Comparison of ENCODE assay signal across 8 cellular contexts in genomic region chr16:30557397-30557949, GRCh38. TPM values are rescaled to one million over a fixed set of nuclear protein-coding genes. Genes with fewer than 3 reads are reported as not detected.
A peak's percentile ranks its signal among the peaks of the same experiment; 100 is the strongest.
DNase-seq lines count a peak whose midpoint lies in the region; ATAC-seq, FAIRE-seq and TF ChIP-seq lines count a peak whose summit lies in the region.

No MANE protein-coding gene starts in this region.

- H3K9me3 ChIP-seq in K562 (replicated peaks; ENCODE audit: control insufficient read depth, insufficient read depth, low read depth, low read length) (no peaks in the 10 kb centered on the region; the same call in 1 of the 2 replicates), left lung (no peaks in the 10 kb centered on the region), thyroid gland (no peaks in the 10 kb centered on the region)

- peak overlapping the region; percentile 76 for H3K4me3 ChIP-seq in Jurkat, Clone E6-1 (ENCODE audit: low read length)
- H3K4me3 ChIP-seq in K562 (peak overlapping the region; percentile 66), left lung (peak overlapping the region; percentile 95 to 98), thyroid gland (replicated peaks in 1 of 3) (peak overlapping the region; percentile 88 to 99 (median 95))

- H3K4me1 ChIP-seq in K562 (replicated peaks in 1 of 2; ENCODE audit: control insufficient read depth in 2 of 2, insufficient read depth in 2 of 2, low read length in 2 of 2) (peaks cover 27 to 64% of the 10 kb centered on the region in 2 experiments; a peak in 4 of 5 replicates), left lung (peaks cover 0 to 67% of the 10 kb centered on the region in 2 donors), thyroid gland (peaks cover 11 to 16% of the 10 kb centered on the region in 2 donors)

- peak; percentile 68 for FAIRE-seq in K562 (lab: Jason Lieb, UNC)

- TF ChIP-seq POLR2A in K562 (conservative IDR thresholded peaks at IDR 0.05) = no peak
- TF ChIP-seq POLR2A in thyroid gland (IDR thresholded peaks at IDR 0.05) = no peak

- POLR2A ChIA-PET in K562 (lab: Yijun Ruan, JAX) = interaction anchor here (0.6 to 4.9 kb wide), 18 partner anchors 8 to 401 kb away, joined by 3 to 31 read pairs (median 4); partner anchors contain the start of genes ZNF688, ZNF747 and ZNF785

- H3K27me3 ChIP-seq in K562 (ENCODE audit: control insufficient read depth in 2 of 2, insufficient read depth in 2 of 2, low read length in 2 of 2) (no peaks in the 10 kb centered on the region), left lung (no peaks in the 10 kb centered on the region), thyroid gland (no peaks in the 10 kb centered on the region)

- CTCF ChIA-PET in K562 (lab: Yijun Ruan, JAX; ENCODE audit: low intra/inter-chr PET ratio) = no interaction called here

- peak; percentile 6 for ATAC-seq in K562
- no peak for ATAC-seq in left lung

- H3K79me2 ChIP-seq in K562 (ENCODE audit: control insufficient read depth, insufficient read depth, low read length) = peaks cover 30% of the 10 kb centered on the region

- TF ChIP-seq EP300 in K562 (IDR thresholded peaks at IDR 0.05; ENCODE audit: low read length) = no peak

- no peak for TF ChIP-seq CTCF in K562 (IDR thresholded peaks at IDR 0.05 in 2 of 3, conservative IDR thresholded peaks at IDR 0.05 in 1 of 3; ENCODE audit: insufficient read depth in 2 of 3, low read depth in 1 of 3, low read length in 3 of 3)
- no peak for TF ChIP-seq CTCF in left lung (IDR thresholded peaks at IDR 0.05)
- TF ChIP-seq CTCF in thyroid gland (IDR thresholded peaks at IDR 0.05) = no peak

- TF ChIP-seq RAD21 in K562 (CRISPR knock-in tag; conservative IDR thresholded peaks at IDR 0.05 in 1 of 2, IDR thresholded peaks at IDR 0.05 in 1 of 2) = no peak

- H3K4me2 ChIP-seq in K562 (ENCODE audit: insufficient read depth, low read length) = peak overlapping the region; percentile 83

- H4K20me1 ChIP-seq in K562 (replicated peaks; ENCODE audit: control insufficient read depth, insufficient read depth, low read length) = no peaks in the 10 kb centered on the region; the same call in 1 of the 2 replicates

- peaks cover 28% of the 10 kb centered on the region; the same call in 2 of the 3 replicates for H3K36me3 ChIP-seq in K562 (ENCODE audit: control insufficient read depth, insufficient read depth, low read length)
- H3K36me3 ChIP-seq in left lung = peaks cover 0 to 31% of the 10 kb centered on the region in 2 donors
- peaks cover 11% of the 10 kb centered on the region in 2 donors for H3K36me3 ChIP-seq in thyroid gland

- intact Hi-C loops in K562 (cut with micrococcal nuclease) (no loop called here), left lung (cut with DNase I) (no loop called here), thyroid gland (cut with DNase I) (no loop called here)

- H3K9me1 ChIP-seq in K562 (ENCODE audit: control insufficient read depth, insufficient read depth, low read length) = no peaks in the 10 kb centered on the region

- DNase-seq in stimulated activated CD4-positive, alpha-beta T cell treated with anti-CD3 and anti-CD28 coated beads, Interleukin-4, amount 100 ng/mL, for 1 hour = peak; percentile 27
- no peak for DNase-seq in stimulated activated CD4-positive, alpha-beta T cell treated with anti-CD3 and anti-CD28 coated beads, Interleukin-2, amount 100 ng/mL, for 48 hours
- no peak for DNase-seq in Jurkat, Clone E6-1 (ENCODE audit: low read depth, low spot score)
- peak in 1 of 4 experiments; percentile 65 for DNase-seq in K562 (ENCODE audit: extremely low read depth in 1 of 4, low spot score in 3 of 4)
- DNase-seq in left lung = no peak
- no peak for DNase-seq in thyroid gland
- no peak for DNase-seq in NCI-H69 (lab: John Stamatoyannopoulos, UW)
- DNase-seq in H4 (ENCODE audit: low spot score) = no peak

- peak overlapping the region; percentile 91 to 97 for H3K9ac ChIP-seq in K562 (ENCODE audit: insufficient read depth in 1 of 2, low read depth in 2 of 2, low read length in 2 of 2)

- peak overlapping the region; percentile 73; the same call in 1 of the 2 replicates for H2AFZ ChIP-seq in K562 (ENCODE audit: low read depth, low read length)

- peak overlapping the region; percentile 94 for H3K27ac ChIP-seq in K562 (ENCODE audit: extremely low read depth, low read depth, low read length)
- peak overlapping the region; percentile 94 to 98 for H3K27ac ChIP-seq in left lung
- peak overlapping the region; percentile 66 to 92 (median 89) for H3K27ac ChIP-seq in thyroid gland

- BruUV-seq in K562 (replicated peaks; lab: Mats Ljungman, UMichigan) = no TSS peak

- 9% methylated on average over 21 of the region's 25 CpGs for WGBS in K562 (ENCODE audit: insufficient coverage, low coverage, missing lambda C conversion rate)
- WGBS in thyroid gland, 2 donors = 11 to 24% methylated on average over 10 to 20 of the region's 25 CpGs

- in situ Hi-C loops in K562 (cut with MboI) = no loop called here

RNA-seq across cellular contexts. Expression of gene ZNF764, which starts 0.7 kb away (rescaled TPM):
- polyA plus RNA-seq in Jurkat, Clone E6-1 (2012; ENCODE audit: insufficient read depth, insufficient read length) = 11.7 TPM
- total RNA-seq in K562 (2011; cell fraction: chromatin; rRNA removed; ENCODE audit: low replicate concordance) = 7.9 and 19.4 TPM in 2 replicates
- total RNA-seq in K562 (2011; cell fraction: nucleolus; rRNA removed) = 19.1 and 19.7 TPM in 2 replicates
- total RNA-seq in K562 (2011; cell fraction: nucleoplasm; rRNA removed) = 15.4 and 16.3 TPM in 2 replicates
- total RNA-seq in K562 (2014; rRNA removed) (9.5 and 9.8 TPM in 2 replicates), K562 (2014; rRNA removed; fragmentation: Illumina TruSeq; extraction: Trizol) (2.4 and 2.5 TPM in 2 replicates), K562 (2015; rRNA removed; fragmentation: Illumina TruSeq; extraction: Trizol) (4.1 and 4.6 TPM in 2 replicates), K562 (2021) (10.1 and 11.1 TPM in 2 replicates), left lung (1 to 10 TPM; 7.4 to 9.0 TPM), thyroid gland (10 to 100 TPM in 3 of 4 donors, 1 to 10 TPM in 1; 9.3 to 15.4 (median 11.8) TPM)
- polyA plus RNA-seq in K562 (2011; rRNA removed) (3.9 and 7.1 TPM in 2 replicates), K562 (2014; fragmentation: Illumina TruSeq; extraction: Trizol) (4.1 and 4.3 TPM in 2 replicates), K562 (2014; fragmentation: Nextera tagmentation; extraction: Ambion mirVana) (under 1 TPM; 0.69 to 0.81 TPM), K562 (2014; rRNA removed) (8.7 and 10.0 TPM in 2 replicates)
- polyA plus RNA-seq in K562 (2011; cell fraction: cytosol; rRNA removed) = 11.4 and 13.8 TPM in 2 replicates
- 15.5 and 22.5 TPM in 2 replicates for polyA plus RNA-seq in K562 (2011; cell fraction: nucleus; rRNA removed)
- 5.2 and 7.9 TPM in 2 replicates for polyA plus RNA-seq in K562 (2012)
- polyA minus RNA-seq in K562 (2011; rRNA and poly(A)+ RNA removed) = 1.5 and 1.9 TPM in 2 replicates
- 3.7 and 7.2 TPM in 2 replicates for polyA minus RNA-seq in K562 (2011; cell fraction: cytosol; rRNA and poly(A)+ RNA removed)
- 6.1 and 7.3 TPM in 2 replicates for polyA minus RNA-seq in K562 (2011; cell fraction: nucleus; rRNA and poly(A)+ RNA removed)
- 3.2 and 5.2 TPM in 2 replicates for total RNA-seq in H4 (2014; rRNA removed; shearing (Covaris generic))

RNA-seq across cellular contexts. Expression of gene ZNF688, which starts 14.0 kb away (rescaled TPM):
- polyA plus RNA-seq in Jurkat, Clone E6-1 (2012; ENCODE audit: insufficient read depth, insufficient read length) = 7.3 TPM
- 3.6 and 5.4 TPM in 2 replicates for total RNA-seq in K562 (2011; cell fraction: chromatin; rRNA removed; ENCODE audit: low replicate concordance)
- total RNA-seq in K562 (2011; cell fraction: nucleolus; rRNA removed) = 6.8 and 7.0 TPM in 2 replicates
- total RNA-seq in K562 (2011; cell fraction: nucleoplasm; rRNA removed) = 4.0 and 5.1 TPM in 2 replicates
- 7.7 and 12.9 TPM in 2 replicates for total RNA-seq in K562 (2014; rRNA removed)
- 1.4 and 2.8 TPM in 2 replicates for total RNA-seq in K562 (2014; rRNA removed; fragmentation: Illumina TruSeq; extraction: Trizol)
- 4.1 and 5.2 TPM in 2 replicates for total RNA-seq in K562 (2015; rRNA removed; fragmentation: Illumina TruSeq; extraction: Trizol)
- total RNA-seq in K562 (2021) = 4.5 and 5.1 TPM in 2 replicates
- polyA plus RNA-seq in K562 (2011; rRNA removed) = 2.4 TPM in 2 replicates
- polyA plus RNA-seq in K562 (2011; cell fraction: cytosol; rRNA removed) = 2.2 and 5.7 TPM in 2 replicates
- polyA plus RNA-seq in K562 (2011; cell fraction: nucleus; rRNA removed) = 5.7 and 7.6 TPM in 2 replicates
- 5.9 and 6.0 TPM in 2 replicates for polyA plus RNA-seq in K562 (2012)
- polyA plus RNA-seq in K562 (2014; fragmentation: Illumina TruSeq; extraction: Trizol) = 5.4 and 7.0 TPM in 2 replicates
- under 1 TPM; 0.48 TPM for polyA plus RNA-seq in K562 (2014; fragmentation: Nextera tagmentation; extraction: Ambion mirVana)
- polyA plus RNA-seq in K562 (2014; rRNA removed) = 4.6 and 12.5 TPM in 2 replicates
- 0.53 and 1.1 TPM in 2 replicates for polyA minus RNA-seq in K562 (2011; rRNA and poly(A)+ RNA removed)
- 1.2 and 4.2 TPM in 2 replicates for polyA minus RNA-seq in K562 (2011; cell fraction: cytosol; rRNA and poly(A)+ RNA removed)
- 2.8 and 4.2 TPM in 2 replicates for polyA minus RNA-seq in K562 (2011; cell fraction: nucleus; rRNA and poly(A)+ RNA removed)
- total RNA-seq in left lung = 10 to 100 TPM; 11.8 to 12.3 TPM
- total RNA-seq in thyroid gland = 10 to 100 TPM; 10.6 to 26.1 (median 16.5) TPM
- 3.1 and 6.0 TPM in 2 replicates for total RNA-seq in H4 (2014; rRNA removed; shearing (Covaris generic))

RNA-seq across cellular contexts. Expression of gene ZNF747, which starts 22.8 kb away (rescaled TPM):
- 3.7 TPM for polyA plus RNA-seq in Jurkat, Clone E6-1 (2012; ENCODE audit: insufficient read depth, insufficient read length)
- total RNA-seq in K562 (2011; cell fraction: chromatin; rRNA removed; ENCODE audit: low replicate concordance) = 4.0 and 9.9 TPM in 2 replicates
- 9.9 and 10.3 TPM in 2 replicates for total RNA-seq in K562 (2011; cell fraction: nucleolus; rRNA removed)
- total RNA-seq in K562 (2011; cell fraction: nucleoplasm; rRNA removed) = 6.3 and 6.5 TPM in 2 replicates
- total RNA-seq in K562 (2014; rRNA removed) (1.5 and 3.3 TPM in 2 replicates), K562 (2014; rRNA removed; fragmentation: Illumina TruSeq; extraction: Trizol) (1.0 and 1.3 TPM in 2 replicates), K562 (2015; rRNA removed; fragmentation: Illumina TruSeq; extraction: Trizol) (2.0 and 2.1 TPM in 2 replicates), K562 (2021) (3.2 and 3.4 TPM in 2 replicates), left lung (10 to 100 TPM in 1 of 2 donors, 1 to 10 TPM in 1; 6.6 to 11.8 TPM), thyroid gland (10 to 100 TPM; 13.6 to 30.7 (median 21.8) TPM)
- polyA plus RNA-seq in K562 (2011; rRNA removed) (1.9 and 2.8 TPM in 2 replicates), K562 (2014; fragmentation: Illumina TruSeq; extraction: Trizol) (1.5 and 1.9 TPM in 2 replicates), K562 (2014; fragmentation: Nextera tagmentation; extraction: Ambion mirVana) (under 1 TPM; 0.14 to 0.27 TPM), K562 (2014; rRNA removed) (1.7 and 3.3 TPM in 2 replicates)
- polyA plus RNA-seq in K562 (2011; cell fraction: cytosol; rRNA removed) = 3.0 and 3.6 TPM in 2 replicates
- polyA plus RNA-seq in K562 (2011; cell fraction: nucleus; rRNA removed) = 2.8 and 3.5 TPM in 2 replicates
- polyA plus RNA-seq in K562 (2012) = 1.7 and 1.9 TPM in 2 replicates
- polyA minus RNA-seq in K562 (2011; rRNA and poly(A)+ RNA removed) = 2.1 and 3.3 TPM in 2 replicates
- 1.6 and 4.7 TPM in 2 replicates for polyA minus RNA-seq in K562 (2011; cell fraction: cytosol; rRNA and poly(A)+ RNA removed)
- 3.9 and 7.7 TPM in 2 replicates for polyA minus RNA-seq in K562 (2011; cell fraction: nucleus; rRNA and poly(A)+ RNA removed)
- 1.5 and 2.6 TPM in 2 replicates for total RNA-seq in H4 (2014; rRNA removed; shearing (Covaris generic))

RNA-seq across cellular contexts. Expression of gene ZNF785, which starts 28.0 kb away (rescaled TPM):
- polyA plus RNA-seq in Jurkat, Clone E6-1 (2012; ENCODE audit: insufficient read depth, insufficient read length) = 0.75 TPM
- total RNA-seq in K562 (2011; cell fraction: chromatin; rRNA removed; ENCODE audit: low replicate concordance) = 39.3 and 45.4 TPM in 2 replicates
- total RNA-seq in K562 (2011; cell fraction: nucleolus; rRNA removed) = 37.5 and 42.2 TPM in 2 replicates
- total RNA-seq in K562 (2011; cell fraction: nucleoplasm; rRNA removed) = 41.3 and 53.4 TPM in 2 replicates
- 6.9 and 7.2 TPM in 2 replicates for total RNA-seq in K562 (2014; rRNA removed)
- 4.6 and 4.8 TPM in 2 replicates for total RNA-seq in K562 (2014; rRNA removed; fragmentation: Illumina TruSeq; extraction: Trizol)
- 6.2 and 6.4 TPM in 2 replicates for total RNA-seq in K562 (2015; rRNA removed; fragmentation: Illumina TruSeq; extraction: Trizol)
- total RNA-seq in K562 (2021) = 9.7 and 11.6 TPM in 2 replicates
- polyA plus RNA-seq in K562 (2011; rRNA removed) = 10.6 and 12.4 TPM in 2 replicates
- polyA plus RNA-seq in K562 (2011; cell fraction: cytosol; rRNA removed) = 10.0 and 13.3 TPM in 2 replicates
- 18.3 and 22.4 TPM in 2 replicates for polyA plus RNA-seq in K562 (2011; cell fraction: nucleus; rRNA removed)
- polyA plus RNA-seq in K562 (2012) = 6.7 and 11.9 TPM in 2 replicates
- polyA plus RNA-seq in K562 (2014; fragmentation: Illumina TruSeq; extraction: Trizol) = 4.7 and 5.0 TPM in 2 replicates
- under 1 TPM; 0.64 to 0.70 TPM for polyA plus RNA-seq in K562 (2014; fragmentation: Nextera tagmentation; extraction: Ambion mirVana)
- polyA plus RNA-seq in K562 (2014; rRNA removed) = 11.0 and 12.4 TPM in 2 replicates
- polyA minus RNA-seq in K562 (2011; rRNA and poly(A)+ RNA removed) = 7.4 and 8.3 TPM in 2 replicates
- 4.4 and 4.9 TPM in 2 replicates for polyA minus RNA-seq in K562 (2011; cell fraction: cytosol; rRNA and poly(A)+ RNA removed)
- polyA minus RNA-seq in K562 (2011; cell fraction: nucleus; rRNA and poly(A)+ RNA removed) = 13.5 and 16.0 TPM in 2 replicates
- total RNA-seq in left lung = 10 to 100 TPM; 12.9 to 15.6 TPM
- total RNA-seq in thyroid gland = 10 to 100 TPM; 10.3 to 16.9 (median 12.4) TPM
- total RNA-seq in H4 (2014; rRNA removed; shearing (Covaris generic)) = 1.3 and 3.1 TPM in 2 replicates

RNA-seq across cellular contexts. Expression of gene ZNF768, which starts 31.1 kb away (rescaled TPM):
- polyA plus RNA-seq in Jurkat, Clone E6-1 (2012; ENCODE audit: insufficient read depth, insufficient read length) = 4.9 TPM
- total RNA-seq in K562 (2011; cell fraction: chromatin; rRNA removed; ENCODE audit: low replicate concordance) = 9.3 and 27.8 TPM in 2 replicates
- 27.9 and 32.5 TPM in 2 replicates for total RNA-seq in K562 (2011; cell fraction: nucleolus; rRNA removed)
- 15.2 and 16.7 TPM in 2 replicates for total RNA-seq in K562 (2011; cell fraction: nucleoplasm; rRNA removed)
- total RNA-seq in K562 (2014; rRNA removed) = 39.7 and 58.9 TPM in 2 replicates
- total RNA-seq in K562 (2014; rRNA removed; fragmentation: Illumina TruSeq; extraction: Trizol) = 14.7 and 15.2 TPM in 2 replicates
- total RNA-seq in K562 (2015; rRNA removed; fragmentation: Illumina TruSeq; extraction: Trizol) = 42.3 and 45.8 TPM in 2 replicates
- 41.3 and 50.7 TPM in 2 replicates for total RNA-seq in K562 (2021)
- polyA plus RNA-seq in K562 (2011; rRNA removed) = 22.1 and 32.8 TPM in 2 replicates
- polyA plus RNA-seq in K562 (2011; cell fraction: cytosol; rRNA removed) = 50.7 and 101 TPM in 2 replicates
- polyA plus RNA-seq in K562 (2011; cell fraction: nucleus; rRNA removed) = 31.3 and 50.4 TPM in 2 replicates
- polyA plus RNA-seq in K562 (2012) = 36.8 and 61.3 TPM in 2 replicates
- polyA plus RNA-seq in K562 (2014; fragmentation: Illumina TruSeq; extraction: Trizol) = 26.9 and 40.9 TPM in 2 replicates
- polyA plus RNA-seq in K562 (2014; fragmentation: Nextera tagmentation; extraction: Ambion mirVana) = under 1 TPM; 0.13 to 0.17 TPM
- polyA plus RNA-seq in K562 (2014; rRNA removed) = 47.8 and 49.6 TPM in 2 replicates
- polyA minus RNA-seq in K562 (2011; rRNA and poly(A)+ RNA removed) = 8.9 and 12.0 TPM in 2 replicates
- polyA minus RNA-seq in K562 (2011; cell fraction: cytosol; rRNA and poly(A)+ RNA removed) = 34.4 and 46.7 TPM in 2 replicates
- polyA minus RNA-seq in K562 (2011; cell fraction: nucleus; rRNA and poly(A)+ RNA removed) = 10.5 and 17.3 TPM in 2 replicates
- total RNA-seq in left lung = 10 to 100 TPM; 26.1 to 26.4 TPM
- 10 to 100 TPM; 27.4 to 44.9 (median 32.3) TPM for total RNA-seq in thyroid gland
- 22.7 and 29.2 TPM in 2 replicates for total RNA-seq in H4 (2014; rRNA removed; shearing (Covaris generic))
